ENCODE assay signal across 2 cellular contexts in the genomic region with DNA sequence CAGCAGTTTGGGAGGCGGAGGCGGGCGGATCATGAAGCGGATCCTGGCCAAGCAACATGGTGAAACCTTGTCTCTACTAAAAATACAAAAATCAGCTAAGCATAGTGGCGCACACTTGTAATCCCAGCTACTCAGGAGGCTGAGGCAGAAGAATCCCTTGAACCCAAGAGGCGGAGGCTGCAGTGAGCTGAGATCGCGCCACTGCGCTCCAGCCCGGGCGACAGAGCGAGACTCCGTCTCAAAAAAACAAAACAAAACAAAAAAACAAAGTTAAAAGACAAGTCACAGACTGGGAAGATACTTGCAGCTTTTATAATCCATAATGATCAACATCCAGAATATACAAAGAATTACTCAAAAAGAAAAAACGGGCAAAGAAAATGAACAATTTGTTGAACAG. TPM values are rescaled to one million over a fixed set of nuclear protein-coding genes. Genes with fewer than 3 reads are reported as not detected.
"Had no signal": no experiment of that assay in that cellular context is flagged by ENCODE, and none has a peak within 500 bp of the region (broad histone marks: within the 10 kb centered on the region; RNA-seq: fewer than 3 reads in every experiment).

No MANE protein-coding gene starts in this region.

RNA-seq across cellular contexts. Expression of a gene that starts 57.2 kb away (rescaled TPM):
- total RNA-seq: subcutaneous adipose tissue, ureter had no signal
